In the genomic region with DNA sequence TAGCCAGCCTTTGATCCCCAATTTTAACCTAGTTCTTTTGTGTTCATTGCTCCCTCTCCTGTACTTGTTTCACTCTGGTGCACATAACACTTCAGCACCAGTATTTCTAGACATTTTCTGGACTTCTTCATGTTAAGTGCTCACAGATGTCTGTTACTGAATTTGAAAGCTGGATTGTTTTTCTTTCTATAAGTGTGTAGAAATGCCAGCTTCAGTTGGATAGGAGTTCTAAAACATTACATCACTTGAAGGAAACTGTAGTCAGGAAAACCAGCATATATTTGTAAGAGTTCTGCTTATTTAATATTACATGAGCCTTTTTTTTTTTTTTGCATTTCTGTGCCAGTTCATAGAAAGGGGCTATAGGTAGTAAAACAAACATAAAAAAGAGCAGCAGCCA, we compare ENCODE assay signal across 22 cellular contexts. TPM values are rescaled to one million over a fixed set of nuclear protein-coding genes. Genes with fewer than 3 reads are reported as not detected.
DNase-seq lines count a peak whose midpoint lies in the region; ATAC-seq and TF ChIP-seq lines count a peak whose summit lies in the region.
"Had no signal": no experiment of that assay in that cellular context is flagged by ENCODE, and none has a peak within 500 bp of the region (broad histone marks: within the 10 kb centered on the region; RNA-seq: fewer than 3 reads in every experiment).

No MANE protein-coding gene starts in this region.

- no peak overlapping the region for H3K56ac ChIP-seq in IMR-90 (ENCODE audit: extremely low read depth, insufficient read depth, low read length)

- H3K9me1 ChIP-seq in IMR-90 (ENCODE audit: insufficient read depth, low read length), result 0 out of 2 replicates have a peak, but pooled peaks cover 4% of the 10 kb centered on the region

- H2BK120ac ChIP-seq in IMR-90 (ENCODE audit: low read depth, low read length), result no peak overlapping the region

- peaks cover 6% of the 10 kb centered on the region for H3K4me1 ChIP-seq in IMR-90 (ENCODE audit: control insufficient read depth, insufficient read depth, low read length)
- H3K4me1 ChIP-seq: BE2C, HAP-1 had no signal

- H3K9ac ChIP-seq in IMR-90 (ENCODE audit: low read depth, low read length), result no peak overlapping the region

- no peak overlapping the region for H3K4me2 ChIP-seq in IMR-90 (ENCODE audit: low read depth, low read length)
- H3K4me2 ChIP-seq: GM23338 had no signal

- intact Hi-C loops in IMR-90 (cut with micrococcal nuclease), result loop anchor here (5.0 kb wide), 1 partner anchor 331 kb away; a partner anchor contains a TSS

- no peak overlapping the region for H4K91ac ChIP-seq in IMR-90 (ENCODE audit: insufficient read depth, low read depth, low read length)

- H2BK15ac ChIP-seq in IMR-90 (ENCODE audit: low read depth, low read length), result no peak overlapping the region

- no peak for TF ChIP-seq RAD21 in IMR-90 (IDR thresholded peaks at IDR 0.05; ENCODE audit: low read length)

- no peak overlapping the region for H3K27ac ChIP-seq in IMR-90 (ENCODE audit: insufficient read depth, low read length)
- H3K27ac ChIP-seq: 22Rv1, HL-60 had no signal

- H4K8ac ChIP-seq in IMR-90 (ENCODE audit: low read depth in 2 of 2, low read length in 2 of 2), result no peak overlapping the region

- H2AK9ac ChIP-seq in IMR-90 (replicated peaks; ENCODE audit: low read depth, low read length, poor library complexity), result no peak overlapping the region

- H2AFZ ChIP-seq in IMR-90 (replicated peaks; ENCODE audit: low read length, poor library complexity), result no peak overlapping the region
- H2AFZ ChIP-seq: GM23338 had no signal

- H2AK5ac ChIP-seq in IMR-90 (ENCODE audit: low read depth, low read length), result no peak overlapping the region

- dilution Hi-C loops in IMR-90 (cut with HindIII; ENCODE audit: low sequenced_read_pairs, unreplicated experiment), result no loop called here

- H3K18ac ChIP-seq in IMR-90 (ENCODE audit: low read depth, low read length), result no peak overlapping the region

- H3K4me3 ChIP-seq in IMR-90 (ENCODE audit: insufficient read depth, low read depth, low read length), result no peak overlapping the region
- H3K4me3 ChIP-seq: GM23338, HAP-1 had no signal

- CTCF ChIA-PET in IMR-90 (lab: Yijun Ruan, JAX), result interaction anchor here (1.0 kb wide), 1 partner anchor 13 kb away, joined by 3 read pairs; no protein-coding TSS in a partner anchor

- H3K4ac ChIP-seq in IMR-90 (ENCODE audit: low read depth, low read length), result no peak overlapping the region

- in situ Hi-C loops in IMR-90 (cut with MboI; ENCODE audit: low sequenced_read_pairs) (no loop called here), ACHN (cut with HindIII; ENCODE audit: low pct_ligation_motif_present, low pct_unique_long_range_greater_than_20kb, low sequenced_read_pairs) (no loop called here)

- no peak for TF ChIP-seq CTCF in IMR-90 (conservative IDR thresholded peaks at IDR 0.05; ENCODE audit: low read depth, low read length)
- no peak for TF ChIP-seq CTCF in omental fat pad (IDR thresholded peaks at IDR 0.05)

- H3K36me3 ChIP-seq in IMR-90 (ENCODE audit: control insufficient read depth, insufficient read depth, low read length), result peaks cover 19% of the 10 kb centered on the region

- H3K9me3 ChIP-seq in IMR-90 (ENCODE audit: control insufficient read depth, insufficient read depth, low read length), result no peaks in the 10 kb centered on the region
- H3K9me3 ChIP-seq: BE2C, HAP-1 had no signal

- H3K27me3 ChIP-seq in IMR-90 (ENCODE audit: control insufficient read depth, insufficient read depth, low read length), result no peaks in the 10 kb centered on the region
- H3K27me3 ChIP-seq: BE2C had no signal

- H3K23ac ChIP-seq in IMR-90 (ENCODE audit: low read depth, low read length), result no peak overlapping the region

- ATAC-seq in IMR-90 (ENCODE audit: low read depth) (no peak), omental fat pad (ENCODE audit: low FRiP score) (no peak)
- ATAC-seq: GM23338 had no signal

- no peaks in the 10 kb centered on the region for H4K20me1 ChIP-seq in IMR-90 (ENCODE audit: insufficient read depth, low read length)

- POLR2A ChIA-PET in IMR-90 (lab: Charles Lee; ENCODE audit: unreplicated experiment), result no interaction called here

- H2BK20ac ChIP-seq in IMR-90 (ENCODE audit: low read depth, low read length), result no peak overlapping the region

- BruUV-seq in IMR-90 (replicated peaks; lab: Mats Ljungman, UMichigan), result no TSS peak

- no peak overlapping the region for H2BK5ac ChIP-seq in IMR-90 (ENCODE audit: low read depth, low read length, poor library complexity, severe bottlenecking)

- no peak for TF ChIP-seq POLR2A in IMR-90 (IDR thresholded peaks at IDR 0.05; ENCODE audit: low read depth, low read length)

- DNase-seq in DMS79 treated with DMSO at 0.1 percent for 48 hours (lab: John Stamatoyannopoulos, UW), result peak; percentile 29
- no peak for DNase-seq in DMS79 (lab: John Stamatoyannopoulos, UW)
- DNase-seq in IMR-90, result peak; percentile 51
- peak; percentile 74 for DNase-seq in fibroblast of gingiva (ENCODE audit: low read depth)
- DNase-seq in activated CD4-positive, CD25-positive, alpha-beta regulatory T cell (lab: John Stamatoyannopoulos, UW), result no peak
- no peak for DNase-seq in omental fat pad (ENCODE audit: low spot score)
- DNase-seq in ACHN, result no peak
- no peak for DNase-seq in NK-92 treated with Interleukin-12 subunit alpha and Interleukin-12 subunit beta, amount 100 ng/mL, for 24 hours (lab: John Stamatoyannopoulos, UW)
- DNase-seq: BE2C; CD4-positive, CD25-positive, alpha-beta regulatory T cell; KG1; NCI-H1092 treated with DMSO at 0.1 percent for 48 hours; NCI-H146; NCI-H2029; NCI-H2227 treated with DMSO at 0.1 percent for 48 hours; NCI-H510A; NCI-H748 treated with DMSO at 0.1 percent for 48 hours; SIG-M5 had no signal

- no peak overlapping the region for H4K5ac ChIP-seq in IMR-90 (ENCODE audit: low read depth, low read length)

- H3K14ac ChIP-seq in IMR-90 (replicated peaks; ENCODE audit: low read depth, low read length), result no peak overlapping the region

- H3K79me1 ChIP-seq in IMR-90 (ENCODE audit: low read depth in 1 of 2, low read length in 2 of 2), result peaks cover 0 to 8% of the 10 kb centered on the region in 2 experiments; a peak in 2 of 4 replicates

TF ChIP-seq in IMR-90, 13 proteins besides CTCF, POLR2A, EP300 and RAD21:
- no peak for TF ChIP-seq CEBPB (IDR thresholded peaks at IDR 0.05; ENCODE audit: low read depth, low read length)
- no peak for TF ChIP-seq CHD1 (IDR thresholded peaks at IDR 0.05; ENCODE audit: low read depth, low read length)
- TF ChIP-seq NFE2L2 (IDR thresholded peaks at IDR 0.05; ENCODE audit: low read depth, low read length), result no peak
- no peak for TF ChIP-seq FOS (IDR thresholded peaks at IDR 0.05; ENCODE audit: low read depth, low read length)
- TF ChIP-seq, protein P1, sequence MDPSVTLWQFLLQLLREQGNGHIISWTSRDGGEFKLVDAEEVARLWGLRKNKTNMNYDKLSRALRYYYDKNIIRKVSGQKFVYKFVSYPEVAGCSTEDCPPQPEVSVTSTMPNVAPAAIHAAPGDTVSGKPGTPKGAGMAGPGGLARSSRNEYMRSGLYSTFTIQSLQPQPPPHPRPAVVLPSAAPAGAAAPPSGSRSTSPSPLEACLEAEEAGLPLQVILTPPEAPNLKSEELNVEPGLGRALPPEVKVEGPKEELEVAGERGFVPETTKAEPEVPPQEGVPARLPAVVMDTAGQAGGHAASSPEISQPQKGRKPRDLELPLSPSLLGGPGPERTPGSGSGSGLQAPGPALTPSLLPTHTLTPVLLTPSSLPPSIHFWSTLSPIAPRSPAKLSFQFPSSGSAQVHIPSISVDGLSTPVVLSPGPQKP (IDR thresholded peaks at IDR 0.05; ENCODE audit: borderline replicate concordance, low read depth, low read length), result no peak
- TF ChIP-seq BHLHE40 (IDR thresholded peaks at IDR 0.05; ENCODE audit: low read depth, low read length), result no peak
- TF ChIP-seq, protein P2, sequence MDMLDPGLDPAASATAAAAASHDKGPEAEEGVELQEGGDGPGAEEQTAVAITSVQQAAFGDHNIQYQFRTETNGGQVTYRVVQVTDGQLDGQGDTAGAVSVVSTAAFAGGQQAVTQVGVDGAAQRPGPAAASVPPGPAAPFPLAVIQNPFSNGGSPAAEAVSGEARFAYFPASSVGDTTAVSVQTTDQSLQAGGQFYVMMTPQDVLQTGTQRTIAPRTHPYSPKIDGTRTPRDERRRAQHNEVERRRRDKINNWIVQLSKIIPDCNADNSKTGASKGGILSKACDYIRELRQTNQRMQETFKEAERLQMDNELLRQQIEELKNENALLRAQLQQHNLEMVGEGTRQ (IDR thresholded peaks at IDR 0.05; ENCODE audit: low read depth, low read length), result no peak
- TF ChIP-seq MAZ (IDR thresholded peaks at IDR 0.05; ENCODE audit: borderline replicate concordance, low read depth, low read length), result no peak
- no peak for TF ChIP-seq RCOR1 (IDR thresholded peaks at IDR 0.05; ENCODE audit: insufficient replicate concordance, low read length)
- no peak for TF ChIP-seq SMC3 (IDR thresholded peaks at IDR 0.05; ENCODE audit: low read depth, low read length)

RNA-seq across cellular contexts. Expression of a gene that starts 21.6 kb away (rescaled TPM):
- total RNA-seq in IMR-90 (2012; rRNA removed) (15.6 and 20.3 TPM in 2 replicates), omental fat pad (10 to 100 TPM; 11.4 to 36.1 (median 15.1) TPM)
- polyA plus RNA-seq in IMR-90 (2012; rRNA removed), result 5.1 and 7.3 TPM in 2 replicates
- 1.6 and 3.1 TPM in 2 replicates for polyA plus RNA-seq in IMR-90 (2012; cell fraction: cytosol; rRNA removed)
- polyA plus RNA-seq in IMR-90 (2012; cell fraction: nucleus; rRNA removed; ENCODE audit: low replicate concordance), result 2.5 and 10.7 TPM in 2 replicates

RNA-seq across cellular contexts. Expression of a gene that starts 21.8 kb away (rescaled TPM):
- 0.72 and 0.83 TPM in 2 replicates for total RNA-seq in IMR-90 (2012; rRNA removed)
- 0.75 and 1.1 TPM in 2 replicates for polyA plus RNA-seq in IMR-90 (2012; rRNA removed)
- polyA plus RNA-seq in IMR-90 (2012; cell fraction: cytosol; rRNA removed), result 0.10 and 0.11 TPM in 2 replicates
- 1.5 and 7.0 TPM in 2 replicates for polyA plus RNA-seq in IMR-90 (2012; cell fraction: nucleus; rRNA removed; ENCODE audit: low replicate concordance)
- 1 to 10 TPM; 1.9 to 3.3 (median 2.4) TPM for total RNA-seq in omental fat pad

Comparison
In these comparisons a context has a peak if more than half of its experiments do, and no peak if none do; other contexts are left out.
1. DNase-seq: peak in DMS79 treated with DMSO at 0.1 percent for 48 hours (single experiment), IMR-90 (single experiment) and fibroblast of gingiva (single experiment); none in DMS79 (single experiment), activated CD4-positive, CD25-positive, alpha-beta regulatory T cell (0 of 4), omental fat pad (single experiment), ACHN (single experiment) and NK-92 treated with Interleukin-12 subunit alpha and Interleukin-12 subunit beta, amount 100 ng/mL, for 24 hours (single experiment).